In the genomic region with DNA sequence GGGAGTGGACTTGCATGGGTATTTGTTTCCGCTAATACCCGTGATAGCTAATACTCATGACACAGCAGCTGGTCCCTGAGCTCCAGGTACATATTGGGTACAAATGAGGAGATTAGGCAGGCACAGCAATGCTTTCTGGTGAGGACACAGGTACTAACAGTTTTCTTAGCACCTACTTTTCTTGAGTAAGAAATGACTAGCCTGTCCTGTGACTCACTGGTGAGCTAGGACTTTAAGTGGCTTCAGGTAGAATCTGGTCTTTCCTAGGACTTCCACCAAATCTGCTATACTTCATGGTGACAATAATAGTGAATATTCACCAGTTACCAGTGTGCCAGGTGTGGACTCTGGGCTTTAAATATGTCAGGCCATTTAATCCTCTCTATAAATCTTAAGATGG, we compare ENCODE assay signal across 21 cellular contexts.
A peak's percentile ranks its signal among the peaks of the same experiment; 100 is the strongest.
DNase-seq lines count a peak whose midpoint lies in the region; ATAC-seq and TF ChIP-seq lines count a peak whose summit lies in the region.
"Had no signal": no experiment of that assay in that cellular context is flagged by ENCODE, and none has a peak within 500 bp of the region (broad histone marks: within the 10 kb centered on the region; RNA-seq: fewer than 3 reads in every experiment).

No MANE protein-coding gene starts in this region.

- ATAC-seq in right lobe of liver (no peak), HG03139 (IDR thresholded peaks at IDR 0.05; ENCODE audit: unreplicated experiment) (no peak)
- peak; percentile 31 for ATAC-seq in stimulated activated effector memory CD8-positive, alpha-beta T cell treated with anti-CD3 and anti-CD28 coated beads, Interleukin-12 subunit alpha, Interleukin-12 subunit beta, amount 100 ng/mL, for 72 hours
- ATAC-seq: K562, PC-3 had no signal

- H3K36me3 ChIP-seq in colonic mucosa (no peaks in the 10 kb centered on the region), right lobe of liver (no peaks in the 10 kb centered on the region)
- H3K36me3 ChIP-seq: BE2C had no signal

- no peaks in the 10 kb centered on the region for H3K9me3 Mint-ChIP-seq in stimulated activated effector memory CD8-positive, alpha-beta T cell treated with anti-CD3 and anti-CD28 coated beads, Interleukin-12 subunit alpha, Interleukin-12 subunit beta, amount 100 ng/mL, for 72 hours

- no peaks in the 10 kb centered on the region for H3K9me3 ChIP-seq in colonic mucosa
- H3K9me3 ChIP-seq in right lobe of liver, result no peaks in the 10 kb centered on the region
- H3K9me3 ChIP-seq: BE2C had no signal

- 85% methylated on average over 2 of the region's 2 CpGs for WGBS in right lobe of liver (ENCODE audit: insufficient coverage, low coverage, low lambda C conversion rate, missing lambda C conversion rate)

- peaks cover 4% of the 10 kb centered on the region for H3K4me1 ChIP-seq in colonic mucosa
- H3K4me1 ChIP-seq in right lobe of liver, result peaks cover 0 to 15% (median 7%) of the 10 kb centered on the region in 4 donors
- H3K4me1 ChIP-seq: BE2C had no signal

- H3K36me3 Mint-ChIP-seq in stimulated activated effector memory CD8-positive, alpha-beta T cell treated with anti-CD3 and anti-CD28 coated beads, Interleukin-12 subunit alpha, Interleukin-12 subunit beta, amount 100 ng/mL, for 72 hours, result no peaks in the 10 kb centered on the region
- H3K36me3 Mint-ChIP-seq: CD4-positive, CD25-positive, alpha-beta regulatory T cell had no signal

- no peak overlapping the region for H3K4me3 ChIP-seq in colonic mucosa
- no peak overlapping the region for H3K4me3 ChIP-seq in right lobe of liver
- no peak overlapping the region for H3K4me3 ChIP-seq in dorsolateral prefrontal cortex
- H3K4me3 ChIP-seq: GM23248, K562 had no signal

- H3K27me3 ChIP-seq in colonic mucosa (no peaks in the 10 kb centered on the region), right lobe of liver (no peaks in the 10 kb centered on the region), dorsolateral prefrontal cortex (no peaks in the 10 kb centered on the region)

- DNase-seq in colonic mucosa, result no peak
- DNase-seq in right lobe of liver, result no peak
- DNase-seq in stimulated activated effector memory CD8-positive, alpha-beta T cell treated with anti-CD3 and anti-CD28 coated beads, Interleukin-12 subunit alpha, Interleukin-12 subunit beta, amount 100 ng/mL, for 72 hours (ENCODE audit: low spot score in 2 of 2), result no peak
- no peak for DNase-seq in occipital lobe (lab: John Stamatoyannopoulos, UW)
- no peak for DNase-seq in dorsolateral prefrontal cortex
- DNase-seq: BE2C; CD4-positive, CD25-positive, alpha-beta regulatory T cell; DMS153; GDM1; GM23248; NCI-H1105 treated with DMSO at 0.1 percent for 48 hours; NCI-H1694 treated with DMSO at 0.1 percent for 48 hours; NCI-H2107; NCI-H510A; NCI-H748 treated with DMSO at 0.1 percent for 48 hours; PC-3; SIG-M5 had no signal

- peak overlapping the region; percentile 37 to 79 for H3K9ac ChIP-seq in colonic mucosa (ENCODE audit: low read depth in 2 of 2, low read length in 2 of 2)
- H3K9ac ChIP-seq: GM23248 had no signal

- no peak for TF ChIP-seq CTCF in 22Rv1 (IDR thresholded peaks at IDR 0.05)
- TF ChIP-seq CTCF in colonic mucosa (IDR thresholded peaks at IDR 0.05), result no peak
- no peak for TF ChIP-seq CTCF in right lobe of liver (IDR thresholded peaks at IDR 0.05)
- TF ChIP-seq CTCF in dorsolateral prefrontal cortex (IDR thresholded peaks at IDR 0.05 in 54 of 56, conservative IDR thresholded peaks at IDR 0.05 in 2 of 56; ENCODE audit: low read depth in 1 of 56, partially characterized antibody in 56 of 56), result no peak

- H3K27ac Mint-ChIP-seq in stimulated activated effector memory CD8-positive, alpha-beta T cell treated with anti-CD3 and anti-CD28 coated beads, Interleukin-12 subunit alpha, Interleukin-12 subunit beta, amount 100 ng/mL, for 72 hours, result no peak overlapping the region
- H3K27ac Mint-ChIP-seq: CD4-positive, CD25-positive, alpha-beta regulatory T cell had no signal

- H3K4me3 Mint-ChIP-seq in stimulated activated effector memory CD8-positive, alpha-beta T cell treated with anti-CD3 and anti-CD28 coated beads, Interleukin-12 subunit alpha, Interleukin-12 subunit beta, amount 100 ng/mL, for 72 hours, result no peak overlapping the region
- H3K4me3 Mint-ChIP-seq: CD4-positive, CD25-positive, alpha-beta regulatory T cell had no signal

- TF ChIP-seq POLR2A in right lobe of liver (IDR thresholded peaks at IDR 0.05), result no peak

- no peaks in the 10 kb centered on the region for H3K4me1 Mint-ChIP-seq in stimulated activated effector memory CD8-positive, alpha-beta T cell treated with anti-CD3 and anti-CD28 coated beads, Interleukin-12 subunit alpha, Interleukin-12 subunit beta, amount 100 ng/mL, for 72 hours
- H3K4me1 Mint-ChIP-seq: CD4-positive, CD25-positive, alpha-beta regulatory T cell had no signal

- H3K27ac ChIP-seq in 22Rv1 (peak overlapping the region; percentile 75), colonic mucosa (peak overlapping the region; percentile 82), right lobe of liver (peak overlapping the region in 2 of 3 donors; percentile 76 to 78), dorsolateral prefrontal cortex (no peak overlapping the region)
- H3K27ac ChIP-seq: GM23248, RWPE1 had no signal

- intact Hi-C loops in colonic mucosa (cut with DNase I) (no loop called here), right lobe of liver (cut with DNase I) (no loop called here), dorsolateral prefrontal cortex (cut with DNase I) (no loop called here)

Comparison
In these comparisons a context has a peak if more than half of its experiments do, and no peak if none do; other contexts are left out.
1. H3K27ac ChIP-seq: peak in 22Rv1 (single experiment), colonic mucosa (single experiment) and right lobe of liver (2 of 3); none in dorsolateral prefrontal cortex (0 of 59).